Comparison of ENCODE assay signal across 1 cellular context in genomic region chr2:227595797-227596196, GRCh38.
TF ChIP-seq lines count a peak whose summit lies in the region.

No MANE protein-coding gene starts in this region.

TF ChIP-seq in A549, 52 proteins besides CTCF, POLR2A, EP300 and RAD21 (continued from another document):
- TF ChIP-seq, protein P1, sequence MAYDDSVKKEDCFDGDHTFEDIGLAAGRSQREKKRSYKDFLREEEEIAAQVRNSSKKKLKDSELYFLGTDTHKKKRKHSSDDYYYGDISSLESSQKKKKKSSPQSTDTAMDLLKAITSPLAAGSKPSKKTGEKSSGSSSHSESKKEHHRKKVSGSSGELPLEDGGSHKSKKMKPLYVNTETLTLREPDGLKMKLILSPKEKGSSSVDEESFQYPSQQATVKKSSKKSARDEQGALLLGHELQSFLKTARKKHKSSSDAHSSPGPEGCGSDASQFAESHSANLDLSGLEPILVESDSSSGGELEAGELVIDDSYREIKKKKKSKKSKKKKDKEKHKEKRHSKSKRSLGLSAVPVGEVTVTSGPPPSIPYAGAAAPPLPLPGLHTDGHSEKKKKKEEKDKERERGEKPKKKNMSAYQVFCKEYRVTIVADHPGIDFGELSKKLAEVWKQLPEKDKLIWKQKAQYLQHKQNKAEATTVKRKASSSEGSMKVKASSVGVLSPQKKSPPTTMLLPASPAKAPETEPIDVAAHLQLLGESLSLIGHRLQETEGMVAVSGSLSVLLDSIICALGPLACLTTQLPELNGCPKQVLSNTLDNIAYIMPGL (CRISPR knock-in tag; IDR thresholded peaks at IDR 0.05; ENCODE audit: borderline replicate concordance): no peak
- TF ChIP-seq NFE2L2 (conservative IDR thresholded peaks at IDR 0.05; ENCODE audit: low read length) (no peak), ZFP36 (IDR thresholded peaks at IDR 0.05; ENCODE audit: borderline replicate concordance, partially characterized antibody) (no peak), HOXA7 (CRISPR knock-in tag; IDR thresholded peaks at IDR 0.05) (no peak), RCOR1 (IDR thresholded peaks at IDR 0.05; ENCODE audit: low read depth, low read length) (no peak), KDM1A (IDR thresholded peaks at IDR 0.05; ENCODE audit: low read depth) (no peak), FOSB (CRISPR knock-in tag; IDR thresholded peaks at IDR 0.05) (no peak), HOXB13 (CRISPR knock-in tag; IDR thresholded peaks at IDR 0.05; ENCODE audit: low read depth) (no peak), CHD2 (IDR thresholded peaks at IDR 0.05; ENCODE audit: low read length, partially characterized antibody) (no peak), SREBF2 (IDR thresholded peaks at IDR 0.05) (no peak)
- TF ChIP-seq, protein P2, sequence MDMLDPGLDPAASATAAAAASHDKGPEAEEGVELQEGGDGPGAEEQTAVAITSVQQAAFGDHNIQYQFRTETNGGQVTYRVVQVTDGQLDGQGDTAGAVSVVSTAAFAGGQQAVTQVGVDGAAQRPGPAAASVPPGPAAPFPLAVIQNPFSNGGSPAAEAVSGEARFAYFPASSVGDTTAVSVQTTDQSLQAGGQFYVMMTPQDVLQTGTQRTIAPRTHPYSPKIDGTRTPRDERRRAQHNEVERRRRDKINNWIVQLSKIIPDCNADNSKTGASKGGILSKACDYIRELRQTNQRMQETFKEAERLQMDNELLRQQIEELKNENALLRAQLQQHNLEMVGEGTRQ (IDR thresholded peaks at IDR 0.05): no peak
- TF ChIP-seq, protein P3, sequence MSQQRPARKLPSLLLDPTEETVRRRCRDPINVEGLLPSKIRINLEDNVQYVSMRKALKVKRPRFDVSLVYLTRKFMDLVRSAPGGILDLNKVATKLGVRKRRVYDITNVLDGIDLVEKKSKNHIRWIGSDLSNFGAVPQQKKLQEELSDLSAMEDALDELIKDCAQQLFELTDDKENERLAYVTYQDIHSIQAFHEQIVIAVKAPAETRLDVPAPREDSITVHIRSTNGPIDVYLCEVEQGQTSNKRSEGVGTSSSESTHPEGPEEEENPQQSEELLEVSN (IDR thresholded peaks at IDR 0.05; ENCODE audit: borderline replicate concordance, low read depth): no peak
